ENCODE assay signal across 1 cellular context in the genomic region with DNA sequence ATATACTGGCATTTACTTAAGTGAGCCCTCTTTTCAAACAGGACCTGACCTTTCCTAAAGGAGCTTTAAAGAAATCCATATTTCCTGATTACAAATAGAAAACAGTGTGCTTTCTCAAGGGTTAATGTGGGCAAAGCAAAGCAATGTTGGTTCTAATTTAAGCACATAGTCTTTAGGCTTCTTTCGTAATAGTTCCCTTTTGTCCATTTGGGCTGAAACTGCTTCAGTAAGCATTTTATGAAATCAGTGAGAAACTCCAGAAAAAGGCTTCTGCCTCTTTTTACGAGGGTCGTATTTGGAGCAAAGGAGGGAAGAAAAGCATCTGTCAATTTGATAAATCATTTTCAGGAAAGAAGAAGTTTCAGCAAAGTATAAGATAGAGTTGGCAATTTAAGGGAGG.
TF ChIP-seq lines count a peak whose summit lies in the region.

No MANE protein-coding gene starts in this region.

TF ChIP-seq in K562, 482 proteins besides CTCF, POLR2A, EP300 and RAD21 (continued from another document):
- no peak for TF ChIP-seq ZNF318 (IDR thresholded peaks at IDR 0.05; ENCODE audit: borderline replicate concordance in 1 of 2, low read depth in 1 of 2)
- no peak for TF ChIP-seq NFATC3 (IDR thresholded peaks at IDR 0.05)
- TF ChIP-seq HNRNPH1 (optimal IDR thresholded peaks at IDR 0.05; ENCODE audit: low read depth, low read length), result no peak
- no peak for TF ChIP-seq SIN3A (IDR thresholded peaks at IDR 0.05; ENCODE audit: borderline replicate concordance in 2 of 2, control insufficient read depth in 1 of 2, low read depth in 2 of 2, low read length in 2 of 2)
- TF ChIP-seq, protein P1, sequence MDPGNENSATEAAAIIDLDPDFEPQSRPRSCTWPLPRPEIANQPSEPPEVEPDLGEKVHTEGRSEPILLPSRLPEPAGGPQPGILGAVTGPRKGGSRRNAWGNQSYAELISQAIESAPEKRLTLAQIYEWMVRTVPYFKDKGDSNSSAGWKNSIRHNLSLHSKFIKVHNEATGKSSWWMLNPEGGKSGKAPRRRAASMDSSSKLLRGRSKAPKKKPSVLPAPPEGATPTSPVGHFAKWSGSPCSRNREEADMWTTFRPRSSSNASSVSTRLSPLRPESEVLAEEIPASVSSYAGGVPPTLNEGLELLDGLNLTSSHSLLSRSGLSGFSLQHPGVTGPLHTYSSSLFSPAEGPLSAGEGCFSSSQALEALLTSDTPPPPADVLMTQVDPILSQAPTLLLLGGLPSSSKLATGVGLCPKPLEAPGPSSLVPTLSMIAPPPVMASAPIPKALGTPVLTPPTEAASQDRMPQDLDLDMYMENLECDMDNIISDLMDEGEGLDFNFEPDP (CRISPR knock-in tag; IDR thresholded peaks at IDR 0.05), result no peak
- TF ChIP-seq SP1 (CRISPR knock-in tag; IDR thresholded peaks at IDR 0.05), result no peak
- no peak for TF ChIP-seq ESRRA (IDR thresholded peaks at IDR 0.05; ENCODE audit: borderline replicate concordance, low read depth)
- TF ChIP-seq ZNF695 (CRISPR knock-in tag; IDR thresholded peaks at IDR 0.05), result no peak
- peak; percentile 68 for TF ChIP-seq MAFK (IDR thresholded peaks at IDR 0.05; ENCODE audit: low read length)
- no peak for TF ChIP-seq ASH1L (IDR thresholded peaks at IDR 0.05; ENCODE audit: borderline replicate concordance, low read depth, partially characterized antibody)
- TF ChIP-seq MEIS2 (IDR thresholded peaks at IDR 0.05; ENCODE audit: partially characterized antibody), result peak; percentile 27
- no peak for TF ChIP-seq LARP7 (IDR thresholded peaks at IDR 0.05)
- TF ChIP-seq GATAD2B (IDR thresholded peaks at IDR 0.05; ENCODE audit: borderline replicate concordance), result no peak
- TF ChIP-seq CCNT2 (IDR thresholded peaks at IDR 0.05; ENCODE audit: borderline replicate concordance, extremely low read depth, insufficient read length, low read depth, low read length), result no peak
- no peak for TF ChIP-seq ZNF696 (CRISPR knock-in tag; conservative IDR thresholded peaks at IDR 0.05)
- TF ChIP-seq MAFG (tag; conservative IDR thresholded peaks at IDR 0.05), result peak; percentile 63
- no peak for TF ChIP-seq OTX1 (CRISPR knock-in tag; IDR thresholded peaks at IDR 0.05)
- TF ChIP-seq MAFF (IDR thresholded peaks at IDR 0.05; ENCODE audit: low read length), result peak; percentile 74
- no peak for TF ChIP-seq ZBTB12 (CRISPR knock-in tag; IDR thresholded peaks at IDR 0.05)
- TF ChIP-seq POLR2H (tag; IDR thresholded peaks at IDR 0.05; ENCODE audit: low read depth), result no peak
- TF ChIP-seq ETV6 (IDR thresholded peaks at IDR 0.05; ENCODE audit: borderline replicate concordance in 1 of 2, low read depth in 2 of 2, low read length in 1 of 2), result no peak
- no peak for TF ChIP-seq ETV6 (CRISPR knock-in tag; IDR thresholded peaks at IDR 0.05; ENCODE audit: borderline replicate concordance)
- TF ChIP-seq ZNF316 (IDR thresholded peaks at IDR 0.05), result peak; percentile 73
- TF ChIP-seq, protein P2, sequence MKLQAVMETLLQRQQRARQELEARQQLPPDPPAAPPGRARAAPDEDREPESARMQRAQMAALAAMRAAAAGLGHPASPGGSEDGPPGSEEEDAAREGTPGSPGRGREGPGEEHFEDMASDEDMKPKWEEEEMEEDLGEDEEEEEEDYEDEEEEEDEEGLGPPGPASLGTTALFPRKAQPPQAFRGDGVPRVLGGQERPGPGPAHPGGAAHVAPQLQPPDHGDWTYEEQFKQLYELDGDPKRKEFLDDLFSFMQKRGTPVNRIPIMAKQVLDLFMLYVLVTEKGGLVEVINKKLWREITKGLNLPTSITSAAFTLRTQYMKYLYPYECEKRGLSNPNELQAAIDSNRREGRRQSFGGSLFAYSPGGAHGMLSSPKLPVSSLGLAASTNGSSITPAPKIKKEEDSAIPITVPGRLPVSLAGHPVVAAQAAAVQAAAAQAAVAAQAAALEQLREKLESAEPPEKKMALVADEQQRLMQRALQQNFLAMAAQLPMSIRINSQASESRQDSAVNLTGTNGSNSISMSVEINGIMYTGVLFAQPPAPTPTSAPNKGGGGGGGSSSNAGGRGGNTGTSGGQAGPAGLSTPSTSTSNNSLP (IDR thresholded peaks at IDR 0.05; ENCODE audit: borderline replicate concordance, low read depth, low read length), result no peak
- no peak for TF ChIP-seq MTA3 (IDR thresholded peaks at IDR 0.05; ENCODE audit: borderline replicate concordance)
- no peak for TF ChIP-seq KDM5B (IDR thresholded peaks at IDR 0.05; ENCODE audit: insufficient replicate concordance, low read depth, low read length)
- no peak for TF ChIP-seq ARID2 (IDR thresholded peaks at IDR 0.05)
- no peak for TF ChIP-seq ZFPM2 (CRISPR knock-in tag; IDR thresholded peaks at IDR 0.05)
- no peak for TF ChIP-seq ZNF280A (IDR thresholded peaks at IDR 0.05; ENCODE audit: low read depth, partially characterized antibody)
- no peak for TF ChIP-seq STAT5B (CRISPR knock-in tag; IDR thresholded peaks at IDR 0.05)
- peak; percentile 33; the same call in 1 of the 2 replicates for TF ChIP-seq C11orf30 (IDR thresholded peaks at IDR 0.05; ENCODE audit: low read depth)
- no peak for TF ChIP-seq ELF2 (CRISPR knock-in tag; IDR thresholded peaks at IDR 0.05)
- TF ChIP-seq GATAD2A (IDR thresholded peaks at IDR 0.05), result no peak
- no peak for TF ChIP-seq RNF2 (IDR thresholded peaks at IDR 0.05)
